ENCODE assay signal across 17 cellular contexts in genomic region chr3:139764069-139764905, GRCh38.
A peak's percentile ranks its signal among the peaks of the same experiment; 100 is the strongest.
DNase-seq lines count a peak whose midpoint lies in the region; ATAC-seq and TF ChIP-seq lines count a peak whose summit lies in the region.
"Had no signal": no experiment of that assay in that cellular context is flagged by ENCODE, and none has a peak within 500 bp of the region (broad histone marks: within the 10 kb centered on the region; RNA-seq: fewer than 3 reads in every experiment).

No MANE protein-coding gene starts in this region.

- H3F3A ChIP-seq in Loucy (ENCODE audit: low read depth), result no peaks in the 10 kb centered on the region

- peak overlapping the region in 4 of 10 donors; percentile 5 to 15 (median 13) for H3K4me3 Mint-ChIP-seq in naive thymus-derived CD8-positive, alpha-beta T cell

- H3K9me2 ChIP-seq in Loucy (replicated peaks; ENCODE audit: low read depth, low read length), result no peaks in the 10 kb centered on the region

- ATAC-seq in naive thymus-derived CD8-positive, alpha-beta T cell, result peak; percentile 60 to 62
- ATAC-seq: activated CD4-positive, CD25-positive, alpha-beta regulatory T cell treated with anti-CD3 and anti-CD28 coated beads, Interleukin-2, amount 50 U/mL, for 24 hours; PC-3 had no signal

- H4K20me1 ChIP-seq in Loucy (ENCODE audit: insufficient read depth, low read length, poor library complexity, severe bottlenecking), result no peaks in the 10 kb centered on the region

- H3K4me1 ChIP-seq in Loucy (ENCODE audit: insufficient read depth, low read length, poor library complexity, severe bottlenecking), result peaks cover 16% of the 10 kb centered on the region
- H3K4me1 ChIP-seq: HAP-1, left lung, vagina had no signal

- H3K27me3 Mint-ChIP-seq in naive thymus-derived CD8-positive, alpha-beta T cell, result peaks cover 0 to 3% (median under 1%) of the 10 kb centered on the region in 5 donors

- no peak overlapping the region for H3K9ac ChIP-seq in Loucy (ENCODE audit: low read depth, low read length, poor library complexity, severe bottlenecking)

- H3K79me2 ChIP-seq in Loucy (ENCODE audit: insufficient read depth, low read length), result no peaks in the 10 kb centered on the region

- no peak overlapping the region for H3K4me3 ChIP-seq in Loucy (ENCODE audit: low read length, poor library complexity, severe bottlenecking)
- H3K4me3 ChIP-seq: HAP-1, left lung, vagina had no signal

- H3K9me3 Mint-ChIP-seq in naive thymus-derived CD8-positive, alpha-beta T cell, result no peaks in the 10 kb centered on the region

- POLR2A ChIA-PET in naive thymus-derived CD8-positive, alpha-beta T cell (lab: Charles Lee), result no interaction called here

- H3K36me3 ChIP-seq in Loucy (ENCODE audit: insufficient read depth, low read length), result no peaks in the 10 kb centered on the region
- H3K36me3 ChIP-seq: HAP-1, left lung, vagina had no signal

- H2AFZ ChIP-seq in Loucy (ENCODE audit: low read length), result peak overlapping the region; percentile 51; the same call in 1 of the 2 replicates

- no peaks in the 10 kb centered on the region for H3K27me3 ChIP-seq in Loucy (ENCODE audit: insufficient read depth, low read length, poor library complexity, severe bottlenecking)
- H3K27me3 ChIP-seq: left lung, vagina had no signal

- peak overlapping the region; percentile 42 for H3K4me2 ChIP-seq in Loucy (ENCODE audit: low read depth, low read length, poor library complexity, severe bottlenecking)

- H3K27ac Mint-ChIP-seq in naive thymus-derived CD8-positive, alpha-beta T cell, result peak overlapping the region in 1 of 10 donors; percentile 21

- peaks cover 5 to 23% (median 14%) of the 10 kb centered on the region in 4 donors for H3K4me1 Mint-ChIP-seq in naive thymus-derived CD8-positive, alpha-beta T cell

- H3K36me3 Mint-ChIP-seq in naive thymus-derived CD8-positive, alpha-beta T cell, result no peaks in the 10 kb centered on the region

- TF ChIP-seq CTCF in Loucy (conservative IDR thresholded peaks at IDR 0.05; ENCODE audit: low read length), result no peak

- H3K9me3 ChIP-seq in Loucy (ENCODE audit: insufficient read depth, low read depth, low read length), result no peaks in the 10 kb centered on the region
- H3K9me3 ChIP-seq: HAP-1, left lung, vagina had no signal

- DNase-seq in Daoy (ENCODE audit: low read depth) (peak; percentile 85), fibroblast of gingiva (ENCODE audit: low read depth) (peak; percentile 35), HUDEP-2 (lab: John Stamatoyannopoulos, UW; ENCODE audit: unreplicated experiment in 76 of 76) (no peak), GOT3 (lab: John Stamatoyannopoulos, UW) (no peak), DMS153 treated with DMSO at 0.1 percent for 48 hours (lab: John Stamatoyannopoulos, UW; ENCODE audit: unreplicated experiment) (no peak)
- DNase-seq in naive thymus-derived CD8-positive, alpha-beta T cell, result peak in 3 of 10 donors; percentile 8 to 60 (median 13)
- DNase-seq: activated effector memory CD4-positive, alpha-beta T cell treated with Interleukin-2 at 50 U/mL for 16 hours; left lung; NCI-H1105 treated with DMSO at 0.1 percent for 48 hours; NCI-H2171 treated with DMSO at 0.1 percent for 48 hours; NCI-H748 treated with DMSO at 0.1 percent for 48 hours; stimulated activated CD4-positive, alpha-beta T cell treated with anti-CD3 and anti-CD28 coated beads, Interleukin-2, amount 100 ng/mL, for 48 hours had no signal

Comparison
In these comparisons a context has a peak if more than half of its experiments do, and no peak if none do; other contexts are left out.
1. DNase-seq: peak in Daoy (single experiment) and fibroblast of gingiva (single experiment); none in HUDEP-2 (0 of 76), GOT3 (single experiment) and DMS153 treated with DMSO at 0.1 percent for 48 hours (single experiment).